In genomic region chr6:7377961-7378360, GRCh38 we compare ENCODE assay signal across 2 cellular contexts. TPM values are rescaled to one million over a fixed set of nuclear protein-coding genes. Genes with fewer than 3 reads are reported as not detected.
"Had no signal": no experiment of that assay in that cellular context is flagged by ENCODE, and none has a peak within 500 bp of the region (broad histone marks: within the 10 kb centered on the region; RNA-seq: fewer than 3 reads in every experiment).

No MANE protein-coding gene starts in this region.

- DNase-seq: IMR-90 had no signal

RNA-seq across cellular contexts. Expression of gene CAGE1, which starts 11.6 kb away (rescaled TPM):
- total RNA-seq: IMR-90 had no signal
- polyA plus RNA-seq: IgD-negative memory B cell, IMR-90 had no signal
